Comparison of ENCODE assay signal across 1 cellular context in the genomic region with DNA sequence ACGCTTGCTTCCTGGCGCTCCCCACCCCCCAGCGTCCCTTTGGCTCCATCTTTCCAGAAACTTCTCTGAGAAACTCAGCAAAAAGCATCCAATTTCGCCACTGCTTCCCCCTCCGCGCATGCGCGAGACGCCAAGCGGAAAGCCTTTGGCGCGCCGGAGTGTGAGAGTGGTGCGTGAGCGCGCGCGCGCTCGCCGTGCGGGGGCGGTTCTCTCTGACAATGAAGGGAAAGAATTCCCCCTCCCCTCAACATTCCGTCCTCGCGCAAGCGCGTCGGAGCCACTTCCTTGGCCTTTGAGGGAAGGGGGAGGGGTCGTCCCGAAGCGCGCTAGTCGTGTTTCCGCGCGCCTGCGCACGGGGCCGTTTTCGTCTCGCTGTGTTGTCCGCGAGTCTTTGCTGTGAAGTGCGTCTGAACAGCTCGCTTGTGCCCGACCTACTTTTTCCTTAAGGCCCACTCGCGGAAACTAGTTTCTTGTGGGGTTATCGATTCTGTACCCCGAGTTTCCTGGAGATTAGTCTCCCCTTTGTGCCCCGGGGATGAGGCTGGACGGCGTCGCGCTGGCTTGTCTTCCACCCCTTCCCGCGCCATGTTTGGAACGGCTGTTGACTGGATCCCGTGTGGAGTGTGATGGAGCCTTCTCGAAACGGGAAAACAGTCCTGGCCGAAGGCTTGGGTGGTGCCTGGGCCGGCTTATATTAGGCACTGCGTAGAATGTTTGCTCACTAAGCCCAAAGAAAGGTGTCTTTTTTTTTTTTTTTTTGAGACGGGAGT.
A peak's percentile ranks its signal among the peaks of the same experiment; 100 is the strongest.
TF ChIP-seq lines count a peak whose summit lies in the region.

No MANE protein-coding gene starts in this region.

TF ChIP-seq in WTC11, 78 proteins besides CTCF, POLR2A, EP300 and RAD21 (continued from another document):
- TF ChIP-seq, protein P1, sequence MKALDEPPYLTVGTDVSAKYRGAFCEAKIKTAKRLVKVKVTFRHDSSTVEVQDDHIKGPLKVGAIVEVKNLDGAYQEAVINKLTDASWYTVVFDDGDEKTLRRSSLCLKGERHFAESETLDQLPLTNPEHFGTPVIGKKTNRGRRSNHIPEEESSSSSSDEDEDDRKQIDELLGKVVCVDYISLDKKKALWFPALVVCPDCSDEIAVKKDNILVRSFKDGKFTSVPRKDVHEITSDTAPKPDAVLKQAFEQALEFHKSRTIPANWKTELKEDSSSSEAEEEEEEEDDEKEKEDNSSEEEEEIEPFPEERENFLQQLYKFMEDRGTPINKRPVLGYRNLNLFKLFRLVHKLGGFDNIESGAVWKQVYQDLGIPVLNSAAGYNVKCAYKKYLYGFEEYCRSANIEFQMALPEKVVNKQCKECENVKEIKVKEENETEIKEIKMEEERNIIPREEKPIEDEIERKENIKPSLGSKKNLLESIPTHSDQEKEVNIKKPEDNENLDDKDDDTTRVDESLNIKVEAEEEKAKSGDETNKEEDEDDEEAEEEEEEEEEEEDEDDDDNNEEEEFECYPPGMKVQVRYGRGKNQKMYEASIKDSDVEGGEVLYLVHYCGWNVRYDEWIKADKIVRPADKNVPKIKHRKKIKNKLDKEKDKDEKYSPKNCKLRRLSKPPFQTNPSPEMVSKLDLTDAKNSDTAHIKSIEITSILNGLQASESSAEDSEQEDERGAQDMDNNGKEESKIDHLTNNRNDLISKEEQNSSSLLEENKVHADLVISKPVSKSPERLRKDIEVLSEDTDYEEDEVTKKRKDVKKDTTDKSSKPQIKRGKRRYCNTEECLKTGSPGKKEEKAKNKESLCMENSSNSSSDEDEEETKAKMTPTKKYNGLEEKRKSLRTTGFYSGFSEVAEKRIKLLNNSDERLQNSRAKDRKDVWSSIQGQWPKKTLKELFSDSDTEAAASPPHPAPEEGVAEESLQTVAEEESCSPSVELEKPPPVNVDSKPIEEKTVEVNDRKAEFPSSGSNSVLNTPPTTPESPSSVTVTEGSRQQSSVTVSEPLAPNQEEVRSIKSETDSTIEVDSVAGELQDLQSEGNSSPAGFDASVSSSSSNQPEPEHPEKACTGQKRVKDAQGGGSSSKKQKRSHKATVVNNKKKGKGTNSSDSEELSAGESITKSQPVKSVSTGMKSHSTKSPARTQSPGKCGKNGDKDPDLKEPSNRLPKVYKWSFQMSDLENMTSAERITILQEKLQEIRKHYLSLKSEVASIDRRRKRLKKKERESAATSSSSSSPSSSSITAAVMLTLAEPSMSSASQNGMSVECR (CRISPR knock-in tag; IDR thresholded peaks at IDR 0.05; ENCODE audit: borderline replicate concordance), result no peak
- TF ChIP-seq, protein P2, sequence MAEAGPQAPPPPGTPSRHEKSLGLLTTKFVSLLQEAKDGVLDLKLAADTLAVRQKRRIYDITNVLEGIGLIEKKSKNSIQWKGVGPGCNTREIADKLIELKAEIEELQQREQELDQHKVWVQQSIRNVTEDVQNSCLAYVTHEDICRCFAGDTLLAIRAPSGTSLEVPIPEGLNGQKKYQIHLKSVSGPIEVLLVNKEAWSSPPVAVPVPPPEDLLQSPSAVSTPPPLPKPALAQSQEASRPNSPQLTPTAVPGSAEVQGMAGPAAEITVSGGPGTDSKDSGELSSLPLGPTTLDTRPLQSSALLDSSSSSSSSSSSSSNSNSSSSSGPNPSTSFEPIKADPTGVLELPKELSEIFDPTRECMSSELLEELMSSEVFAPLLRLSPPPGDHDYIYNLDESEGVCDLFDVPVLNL (CRISPR knock-in tag; IDR thresholded peaks at IDR 0.05; ENCODE audit: borderline replicate concordance, low read depth), result 0 out of 2 replicates have a peak, but pooled peaks have one; percentile 53
- TF ChIP-seq ZSCAN18 (CRISPR knock-in tag; IDR thresholded peaks at IDR 0.05) (no peak), ZNF138 (CRISPR knock-in tag; conservative IDR thresholded peaks at IDR 0.05) (no peak)
- TF ChIP-seq, protein P3, sequence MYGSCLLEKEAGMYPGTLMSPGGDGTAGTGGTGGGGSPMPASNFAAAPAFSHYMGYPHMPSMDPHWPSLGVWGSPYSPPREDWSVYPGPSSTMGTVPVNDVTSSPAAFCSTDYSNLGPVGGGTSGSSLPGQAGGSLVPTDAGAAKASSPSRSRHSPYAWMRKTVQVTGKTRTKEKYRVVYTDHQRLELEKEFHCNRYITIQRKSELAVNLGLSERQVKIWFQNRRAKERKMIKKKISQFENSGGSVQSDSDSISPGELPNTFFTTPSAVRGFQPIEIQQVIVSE (CRISPR knock-in tag; IDR thresholded peaks at IDR 0.05; ENCODE audit: borderline replicate concordance), result no peak
